Comparison of ENCODE assay signal across 21 cellular contexts in the genomic region with DNA sequence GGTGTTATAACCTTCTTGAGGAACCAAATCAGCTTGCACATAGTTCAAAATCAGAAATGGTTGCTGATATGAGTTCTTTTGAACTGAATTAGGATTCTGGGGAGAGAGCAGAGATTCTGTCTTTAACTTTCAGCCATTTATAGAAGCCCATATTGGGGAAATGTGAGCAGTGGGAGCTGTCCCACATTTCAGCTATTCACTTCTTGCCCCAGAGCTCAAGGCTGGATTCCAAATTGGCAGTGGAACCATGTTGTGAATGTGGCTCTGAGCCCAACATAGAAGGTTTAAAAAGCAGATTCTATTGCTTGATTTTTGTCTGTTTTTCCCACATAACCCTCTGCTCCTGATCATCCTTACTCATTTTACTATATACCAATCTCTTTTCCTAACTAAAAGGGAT.
DNase-seq lines count a peak whose midpoint lies in the region; ATAC-seq, FAIRE-seq and TF ChIP-seq lines count a peak whose summit lies in the region.
"Had no signal": no experiment of that assay in that cellular context is flagged by ENCODE, and none has a peak within 500 bp of the region (broad histone marks: within the 10 kb centered on the region; RNA-seq: fewer than 3 reads in every experiment).

No MANE protein-coding gene starts in this region.

- H3K4me3 ChIP-seq in astrocyte (ENCODE audit: insufficient read depth, low read depth, low read length) (no peak overlapping the region), fibroblast of the aortic adventitia (ENCODE audit: low read depth, low read length) (no peak overlapping the region), psoas muscle (no peak overlapping the region)
- H3K4me3 ChIP-seq: ascending aorta, gastroesophageal sphincter, GM23248, spleen, stomach, upper lobe of left lung had no signal

- intact Hi-C loops in psoas muscle (cut with DNase I) = loop anchor here in 1 of 2 donors (5.0 kb wide), 1 partner anchor 53 kb away; no protein-coding TSS in a partner anchor

- H4K20me1 ChIP-seq in astrocyte (ENCODE audit: insufficient read depth, low read length) = no peaks in the 10 kb centered on the region

- H3K27me3 ChIP-seq in astrocyte (ENCODE audit: insufficient read depth, low read length) (no peaks in the 10 kb centered on the region), psoas muscle (ENCODE audit: insufficient read depth in 3 of 3, low read length in 2 of 3) (no peaks in the 10 kb centered on the region)
- H3K27me3 ChIP-seq: ascending aorta, gastroesophageal sphincter, spleen, stomach, upper lobe of left lung had no signal

- no peak overlapping the region for H3K4me3 Mint-ChIP-seq in astrocyte (ENCODE audit: unreplicated experiment)
- H3K4me3 Mint-ChIP-seq: activated CD4-positive, alpha-beta T cell treated with anti-CD3 and anti-CD28 coated beads for 36 hours; activated naive CD4-positive, alpha-beta T cell treated with anti-CD3 and anti-CD28 coated beads for 36 hours; IgD-negative memory B cell had no signal

- H3K27ac Mint-ChIP-seq in astrocyte (ENCODE audit: unreplicated experiment) = no peak overlapping the region
- H3K27ac Mint-ChIP-seq: activated CD4-positive, alpha-beta T cell treated with anti-CD3 and anti-CD28 coated beads for 36 hours; activated naive CD4-positive, alpha-beta T cell treated with anti-CD3 and anti-CD28 coated beads for 36 hours; IgD-negative memory B cell had no signal

- H3K4me1 ChIP-seq in astrocyte (ENCODE audit: insufficient read depth, low read length) (peaks cover 8% of the 10 kb centered on the region), psoas muscle (peaks cover 18% of the 10 kb centered on the region)
- H3K4me1 ChIP-seq: spleen, upper lobe of left lung had no signal

- DNase-seq in G401 (ENCODE audit: low spot score) (peak; percentile 22), astrocyte (ENCODE audit: low read depth) (peak; percentile 33), fibroblast of the aortic adventitia (ENCODE audit: low read depth) (peak; percentile 64), psoas muscle (no peak), SHP77 (lab: John Stamatoyannopoulos, UW) (no peak)
- DNase-seq: activated CD4-positive, alpha-beta T cell treated with anti-CD3 and anti-CD28 coated beads for 36 hours; activated naive CD4-positive, alpha-beta T cell treated with anti-CD3 and anti-CD28 coated beads for 36 hours; activated T-cell treated with anti-CD3 and anti-CD28 coated beads, Interleukin-2, amount 50 U/mL, for 48 hours; GM23248; NCI-H1694 treated with DMSO at 0.1 percent for 48 hours; NCI-H226; SIG-M5; spleen; stimulated activated CD4-positive, alpha-beta T cell treated with anti-CD3 and anti-CD28 coated beads, Interleukin-4, amount 100 ng/mL, for 4 hours; stomach; upper lobe of left lung had no signal

- in situ Hi-C loops in G401 (cut with HindIII; ENCODE audit: low sequenced_read_pairs) = no loop called here

- H2AFZ ChIP-seq in astrocyte (ENCODE audit: low read depth, low read length) = no peak overlapping the region
- H2AFZ ChIP-seq: GM23248 had no signal

- H3K4me2 ChIP-seq in astrocyte (ENCODE audit: low read length) = no peak overlapping the region

- H3K36me3 ChIP-seq in astrocyte (ENCODE audit: insufficient read depth, low read length) = no peaks in the 10 kb centered on the region
- H3K36me3 ChIP-seq in psoas muscle (ENCODE audit: insufficient read depth in 1 of 2, low read depth in 1 of 2) = no peaks in the 10 kb centered on the region
- H3K36me3 ChIP-seq: ascending aorta, gastroesophageal sphincter, spleen, stomach, upper lobe of left lung had no signal

- no peak overlapping the region for H3K27ac ChIP-seq in astrocyte (ENCODE audit: low read depth, low read length)
- no peak overlapping the region for H3K27ac ChIP-seq in psoas muscle
- H3K27ac ChIP-seq: ascending aorta, GM23248, spleen, stomach, upper lobe of left lung had no signal

- peaks cover 17% of the 10 kb centered on the region for H3K4me1 Mint-ChIP-seq in astrocyte (ENCODE audit: low read depth, unreplicated experiment)
- H3K4me1 Mint-ChIP-seq: activated CD4-positive, alpha-beta T cell treated with anti-CD3 and anti-CD28 coated beads for 36 hours; IgD-negative memory B cell had no signal

- no peaks in the 10 kb centered on the region for H3K9me3 Mint-ChIP-seq in astrocyte (ENCODE audit: unreplicated experiment)
- H3K9me3 Mint-ChIP-seq: activated naive CD4-positive, alpha-beta T cell treated with anti-CD3 and anti-CD28 coated beads for 36 hours; IgD-negative memory B cell had no signal

- H3K9ac ChIP-seq in astrocyte (ENCODE audit: low read length) = no peak overlapping the region
- H3K9ac ChIP-seq: GM23248 had no signal

- H3K9me3 ChIP-seq in astrocyte (ENCODE audit: insufficient read depth, low read depth, low read length) (no peaks in the 10 kb centered on the region), psoas muscle (no peaks in the 10 kb centered on the region)
- H3K9me3 ChIP-seq: ascending aorta, gastroesophageal sphincter, spleen, stomach, upper lobe of left lung had no signal

- no peaks in the 10 kb centered on the region for H3K27me3 Mint-ChIP-seq in astrocyte (ENCODE audit: low read depth, unreplicated experiment)
- H3K27me3 Mint-ChIP-seq: activated CD4-positive, alpha-beta T cell treated with anti-CD3 and anti-CD28 coated beads for 36 hours; IgD-negative memory B cell had no signal

- H3K79me2 ChIP-seq in astrocyte (ENCODE audit: insufficient read depth, low read length) = no peaks in the 10 kb centered on the region

- H3K36me3 Mint-ChIP-seq in astrocyte (ENCODE audit: low read depth, unreplicated experiment) = no peaks in the 10 kb centered on the region
- H3K36me3 Mint-ChIP-seq: IgD-negative memory B cell had no signal

- ATAC-seq in psoas muscle = peak in 3 of 4 donors; percentile 33 to 62 (median 54)
- ATAC-seq in GM21529 (IDR thresholded peaks at IDR 0.05; ENCODE audit: unreplicated experiment) = no peak
- no peak for ATAC-seq in GM21825 (IDR thresholded peaks at IDR 0.05; ENCODE audit: unreplicated experiment)
- ATAC-seq: activated CD4-positive, alpha-beta T cell treated with anti-CD3 and anti-CD28 coated beads for 36 hours; gastroesophageal sphincter had no signal

- no peak for FAIRE-seq in astrocyte (lab: Jason Lieb, UNC)

- TF ChIP-seq CTCF in astrocyte (IDR thresholded peaks at IDR 0.05; ENCODE audit: insufficient read depth, low read depth, low read length) = no peak
- TF ChIP-seq CTCF in fibroblast of the aortic adventitia (IDR thresholded peaks at IDR 0.05; ENCODE audit: insufficient read depth, low read length) = no peak
- TF ChIP-seq CTCF in psoas muscle (IDR thresholded peaks at IDR 0.05) = no peak

Comparison
In these comparisons a context has a peak if more than half of its experiments do, and no peak if none do; other contexts are left out.
1. DNase-seq: peak in G401 (single experiment), astrocyte (single experiment) and fibroblast of the aortic adventitia (single experiment); none in psoas muscle (0 of 2) and SHP77 (0 of 2).
2. ATAC-seq: peak in psoas muscle (3 of 4); none in GM21529 (single experiment) and GM21825 (single experiment).